ENCODE assay signal across 18 cellular contexts in genomic region chr2:32697156-32697555, GRCh38.
DNase-seq lines count a peak whose midpoint lies in the region; ATAC-seq and TF ChIP-seq lines count a peak whose summit lies in the region.
"Had no signal": no experiment of that assay in that cellular context is flagged by ENCODE, and none has a peak within 500 bp of the region (broad histone marks: within the 10 kb centered on the region; RNA-seq: fewer than 3 reads in every experiment).

No MANE protein-coding gene starts in this region.

- no peaks in the 10 kb centered on the region for H3K9me3 Mint-ChIP-seq in T-cell
- H3K9me3 Mint-ChIP-seq: CD14-positive monocyte; natural killer cell treated with Interleukin-12 subunit alpha and Interleukin-12 subunit beta and Interleukin-15 and Interleukin-18, amount 100 ng/mL, for 72 hours had no signal

- no peak overlapping the region for H3K4me3 Mint-ChIP-seq in T-cell
- H3K4me3 Mint-ChIP-seq: CD14-positive monocyte; natural killer cell treated with Interleukin-12 subunit alpha and Interleukin-12 subunit beta and Interleukin-15 and Interleukin-18, amount 100 ng/mL, for 72 hours had no signal

- peaks cover 10% of the 10 kb centered on the region for H3K4me1 ChIP-seq in GM23248 (ENCODE audit: insufficient read depth)
- H3K4me1 ChIP-seq in psoas muscle = no peaks in the 10 kb centered on the region
- H3K4me1 ChIP-seq: left lung had no signal

- in situ Hi-C loops in GM23248 (cut with MboI) = no loop called here

- H3K36me3 Mint-ChIP-seq in T-cell = peaks cover 30% of the 10 kb centered on the region
- H3K36me3 Mint-ChIP-seq: natural killer cell treated with Interleukin-12 subunit alpha and Interleukin-12 subunit beta and Interleukin-15 and Interleukin-18, amount 100 ng/mL, for 72 hours had no signal

- no peak for TF ChIP-seq CTCF in AG04450 (IDR thresholded peaks at IDR 0.05; ENCODE audit: low read depth, low read length)
- no peak for TF ChIP-seq CTCF in psoas muscle (IDR thresholded peaks at IDR 0.05)

- H2AFZ ChIP-seq in GM23248 = no peak overlapping the region

- H3F3A ChIP-seq in GM23248 (ENCODE audit: insufficient read depth) = peaks cover 11% of the 10 kb centered on the region

- no peaks in the 10 kb centered on the region for H3K27me3 Mint-ChIP-seq in T-cell
- H3K27me3 Mint-ChIP-seq: natural killer cell treated with Interleukin-12 subunit alpha and Interleukin-12 subunit beta and Interleukin-15 and Interleukin-18, amount 100 ng/mL, for 72 hours had no signal

- H3K9me2 ChIP-seq in GM23248 (ENCODE audit: insufficient read depth) = no peaks in the 10 kb centered on the region

- no peaks in the 10 kb centered on the region for H3K36me3 ChIP-seq in GM23248 (ENCODE audit: low read depth)
- peaks cover 0 to under 1% of the 10 kb centered on the region in 2 donors for H3K36me3 ChIP-seq in psoas muscle (ENCODE audit: insufficient read depth in 1 of 2, low read depth in 1 of 2)
- H3K36me3 ChIP-seq: left lung, right atrium auricular region had no signal

- CTCF ChIA-PET in AG04450 (lab: Charles Lee) (interaction anchor here (1.0 to 1.3 kb wide), 2 partner anchors 13 to 23 kb away, joined by 3 to 5 read pairs; no protein-coding TSS in a partner anchor), T-cell (lab: Charles Lee) (interaction anchor here in 1 of 2 donors (0.6 kb wide), 1 partner anchor 27 kb away, joined by 4 read pairs; no protein-coding TSS in a partner anchor)

- no peak overlapping the region for H3K4me2 ChIP-seq in GM23248 (ENCODE audit: unreplicated experiment)

- no peaks in the 10 kb centered on the region for H3K27me3 ChIP-seq in AG04450 (ENCODE audit: control insufficient read depth, insufficient read depth, low read length)
- no peaks in the 10 kb centered on the region for H3K27me3 ChIP-seq in GM23248 (replicated peaks; ENCODE audit: insufficient read depth)
- H3K27me3 ChIP-seq in psoas muscle (ENCODE audit: insufficient read depth in 3 of 3, low read length in 2 of 3) = no peaks in the 10 kb centered on the region
- H3K27me3 ChIP-seq: left lung, right atrium auricular region had no signal

- H3K9ac ChIP-seq in GM23248 = no peak overlapping the region

- ATAC-seq in psoas muscle (no peak), esophagus mucosa (no peak), T-cell (replicated peaks in 1 of 4) (no peak)
- ATAC-seq: left lung; natural killer cell treated with Interleukin-12 subunit alpha and Interleukin-12 subunit beta and Interleukin-15 and Interleukin-18, amount 100 ng/mL, for 72 hours had no signal

- intact Hi-C loops in psoas muscle (cut with DNase I) = no loop called here

- H3K9me3 ChIP-seq in AG04450 (ENCODE audit: control insufficient read depth, insufficient read depth, low read length) = no peaks in the 10 kb centered on the region
- H3K9me3 ChIP-seq in GM23248 (ENCODE audit: low read depth) = no peaks in the 10 kb centered on the region
- H3K9me3 ChIP-seq in psoas muscle = no peaks in the 10 kb centered on the region
- H3K9me3 ChIP-seq: left lung, right atrium auricular region had no signal

- H3K27ac ChIP-seq in AG04450 (ENCODE audit: low read depth, low read length) (no peak overlapping the region), GM23248 (no peak overlapping the region), psoas muscle (no peak overlapping the region)
- H3K27ac ChIP-seq: left lung, right atrium auricular region had no signal

- peak; percentile 51 for DNase-seq in AG04450 (ENCODE audit: low read depth, low spot score)
- peak; percentile 81 for DNase-seq in GM23248
- DNase-seq in amniotic stem cell (lab: John Stamatoyannopoulos, UW) = peak; percentile 55
- peak; percentile 51 for DNase-seq in fibroblast of the conjunctiva (ENCODE audit: low read depth)
- DNase-seq in activated CD8-positive, alpha-beta memory T cell treated with anti-CD3 and anti-CD28 coated beads, Interleukin-2, amount 50 U/mL, for 48 hours = no peak
- no peak for DNase-seq in psoas muscle
- DNase-seq in T-cell = no peak
- DNase-seq: activated CD4-positive, CD25-positive, alpha-beta regulatory T cell; hippocampal formation; left lung; NCI-H1105 treated with DMSO at 0.1 percent for 48 hours; NCI-H345; stimulated activated CD4-positive, alpha-beta T cell treated with anti-CD3 and anti-CD28 coated beads, Interleukin-4, amount 100 ng/mL, for 24 hours; trophoblast cell had no signal

- H3K4me1 Mint-ChIP-seq in T-cell = peaks cover 0 to 14% (median 0%) of the 10 kb centered on the region in 3 donors
- H3K4me1 Mint-ChIP-seq: CD14-positive monocyte had no signal

- POLR2A ChIA-PET in AG04450 (lab: Yijun Ruan, JAX) (interaction anchor here (0.7 kb wide), 1 partner anchor 740 kb away, joined by 3 read pairs; no protein-coding TSS in a partner anchor), T-cell (lab: Charles Lee) (no interaction called here)

- H3K4me3 ChIP-seq in AG04450 (ENCODE audit: low read depth, low read length) (no peak overlapping the region), GM23248 (no peak overlapping the region), psoas muscle (no peak overlapping the region)
- H3K4me3 ChIP-seq: left lung, right atrium auricular region had no signal

- H3K79me2 ChIP-seq in GM23248 (ENCODE audit: insufficient read depth) = no peaks in the 10 kb centered on the region

- H3K27ac Mint-ChIP-seq in T-cell = no peak overlapping the region
- H3K27ac Mint-ChIP-seq: CD14-positive monocyte; natural killer cell treated with Interleukin-12 subunit alpha and Interleukin-12 subunit beta and Interleukin-15 and Interleukin-18, amount 100 ng/mL, for 72 hours had no signal

- H4K20me1 ChIP-seq in GM23248 (ENCODE audit: insufficient read depth) = no peaks in the 10 kb centered on the region

Comparison
In these comparisons a context has a peak if more than half of its experiments do, and no peak if none do; other contexts are left out.
1. DNase-seq: peak in AG04450 (single experiment), GM23248 (single experiment), amniotic stem cell (single experiment) and fibroblast of the conjunctiva (single experiment); none in activated CD8-positive, alpha-beta memory T cell treated with anti-CD3 and anti-CD28 coated beads, Interleukin-2, amount 50 U/mL, for 48 hours (single experiment), psoas muscle (0 of 2) and T-cell (0 of 34).